15 cellular contexts compared by ENCODE assay signal in genomic region chrX:118513120-118513899, GRCh38. TPM values are rescaled to one million over a fixed set of nuclear protein-coding genes. Genes with fewer than 3 reads are reported as not detected.
A peak's percentile ranks its signal among the peaks of the same experiment; 100 is the strongest.
DNase-seq lines count a peak whose midpoint lies in the region; ATAC-seq, FAIRE-seq and TF ChIP-seq lines count a peak whose summit lies in the region.
"Had no signal": no experiment of that assay in that cellular context is flagged by ENCODE, and none has a peak within 500 bp of the region (broad histone marks: within the 10 kb centered on the region; RNA-seq: fewer than 3 reads in every experiment).

No MANE protein-coding gene starts in this region.

- no peak overlapping the region for H3K4me2 ChIP-seq in astrocyte (ENCODE audit: low read length)
- H3K4me2 ChIP-seq: PC-9 had no signal

- POLR2A ChIA-PET in naive thymus-derived CD8-positive, alpha-beta T cell (lab: Charles Lee): interaction anchor here (0.9 kb wide), 1 partner anchor 17 kb away, joined by 3 read pairs; no protein-coding TSS in a partner anchor

- H3K9me3 ChIP-seq in astrocyte (ENCODE audit: insufficient read depth, low read depth, low read length): no peaks in the 10 kb centered on the region

- peaks cover 63% of the 10 kb centered on the region for H3K4me1 Mint-ChIP-seq in stimulated activated naive CD8-positive, alpha-beta T cell treated with anti-CD3 and anti-CD28 coated beads, Interleukin-15, Interleukin-2, amounts not matched to agents 100 ng/mL and 50 ng/mL, for 24 hours (ENCODE audit: low read depth)
- H3K4me1 Mint-ChIP-seq in astrocyte (ENCODE audit: low read depth, unreplicated experiment): no peaks in the 10 kb centered on the region
- peaks cover 21 to 70% (median 64%) of the 10 kb centered on the region in 4 donors for H3K4me1 Mint-ChIP-seq in naive thymus-derived CD8-positive, alpha-beta T cell

- H3K36me3 ChIP-seq in astrocyte (ENCODE audit: insufficient read depth, low read length): no peaks in the 10 kb centered on the region

- no peak overlapping the region for H3K4me3 Mint-ChIP-seq in stimulated activated naive CD8-positive, alpha-beta T cell treated with anti-CD3 and anti-CD28 coated beads, Interleukin-15, Interleukin-2, amounts not matched to agents 100 ng/mL and 50 ng/mL, for 24 hours
- H3K4me3 Mint-ChIP-seq in astrocyte (ENCODE audit: unreplicated experiment): no peak overlapping the region
- peak overlapping the region in 8 of 10 donors; percentile 3 to 69 (median 38) for H3K4me3 Mint-ChIP-seq in naive thymus-derived CD8-positive, alpha-beta T cell

- no peak overlapping the region for H2AFZ ChIP-seq in astrocyte (ENCODE audit: low read depth, low read length)
- H2AFZ ChIP-seq: PC-9 had no signal

- DNase-seq in stimulated activated naive CD8-positive, alpha-beta T cell treated with anti-CD3 and anti-CD28 coated beads, Interleukin-15, Interleukin-2, amounts not matched to agents 100 U/mL and 50 U/mL, for 24 hours: no peak
- DNase-seq in astrocyte (ENCODE audit: low read depth) (no peak), T1000 (lab: John Stamatoyannopoulos, UW) (no peak), midbrain (lab: John Stamatoyannopoulos, UW) (no peak)
- no peak for DNase-seq in naive thymus-derived CD8-positive, alpha-beta T cell
- DNase-seq: mesenchymal stem cell, NCI-H1930, nucleus accumbens, PC-9 had no signal

- H3K79me2 ChIP-seq in astrocyte (ENCODE audit: insufficient read depth, low read length): no peaks in the 10 kb centered on the region

- no peak overlapping the region for H3K9ac ChIP-seq in astrocyte (ENCODE audit: low read length)
- H3K9ac ChIP-seq: BLaER1 treated with 17β-estradiol and CSF1 and Interleukin-3, amounts not matched to agents 10 nM and 100 nM had no signal

- H3K36me3 Mint-ChIP-seq in stimulated activated naive CD8-positive, alpha-beta T cell treated with anti-CD3 and anti-CD28 coated beads, Interleukin-15, Interleukin-2, amounts not matched to agents 100 ng/mL and 50 ng/mL, for 24 hours (ENCODE audit: low read depth): peaks cover 46% of the 10 kb centered on the region
- no peaks in the 10 kb centered on the region for H3K36me3 Mint-ChIP-seq in astrocyte (ENCODE audit: low read depth, unreplicated experiment)
- H3K36me3 Mint-ChIP-seq in naive thymus-derived CD8-positive, alpha-beta T cell: peaks cover 17 to 59% (median 21%) of the 10 kb centered on the region in 3 donors

- no peaks in the 10 kb centered on the region for H4K20me1 ChIP-seq in astrocyte (ENCODE audit: insufficient read depth, low read length)

- H3K27me3 Mint-ChIP-seq in stimulated activated naive CD8-positive, alpha-beta T cell treated with anti-CD3 and anti-CD28 coated beads, Interleukin-15, Interleukin-2, amounts not matched to agents 100 ng/mL and 50 ng/mL, for 24 hours: no peaks in the 10 kb centered on the region
- H3K27me3 Mint-ChIP-seq in astrocyte (ENCODE audit: low read depth, unreplicated experiment): no peaks in the 10 kb centered on the region
- no peaks in the 10 kb centered on the region for H3K27me3 Mint-ChIP-seq in naive thymus-derived CD8-positive, alpha-beta T cell

- ATAC-seq in stimulated activated naive CD8-positive, alpha-beta T cell treated with anti-CD3 and anti-CD28 coated beads, Interleukin-15, Interleukin-2, amounts not matched to agents 100 U/mL and 50 U/mL, for 24 hours: no peak
- ATAC-seq in naive thymus-derived CD8-positive, alpha-beta T cell: no peak
- ATAC-seq in HG03460 (IDR thresholded peaks at IDR 0.05; ENCODE audit: unreplicated experiment) (no peak), GM18870 (IDR thresholded peaks at IDR 0.05; ENCODE audit: unreplicated experiment) (no peak)

- H3K4me3 ChIP-seq in astrocyte (ENCODE audit: insufficient read depth, low read depth, low read length): no peak overlapping the region
- H3K4me3 ChIP-seq: BLaER1 treated with 17β-estradiol and CSF1 and Interleukin-3, amounts not matched to agents 10 nM and 100 nM; PC-9; skin epidermis had no signal

- TF ChIP-seq CTCF in astrocyte (IDR thresholded peaks at IDR 0.05; ENCODE audit: insufficient read depth, low read depth, low read length): no peak

- peak overlapping the region; percentile 40 for H3K27ac Mint-ChIP-seq in stimulated activated naive CD8-positive, alpha-beta T cell treated with anti-CD3 and anti-CD28 coated beads, Interleukin-15, Interleukin-2, amounts not matched to agents 100 ng/mL and 50 ng/mL, for 24 hours
- no peak overlapping the region for H3K27ac Mint-ChIP-seq in astrocyte (ENCODE audit: unreplicated experiment)
- peak overlapping the region; percentile 56 to 81 (median 74) for H3K27ac Mint-ChIP-seq in naive thymus-derived CD8-positive, alpha-beta T cell

- peak; percentile 5 for FAIRE-seq in astrocyte (lab: Jason Lieb, UNC)
- FAIRE-seq: GM12892 had no signal

- peaks cover 6% of the 10 kb centered on the region for H3K9me3 Mint-ChIP-seq in stimulated activated naive CD8-positive, alpha-beta T cell treated with anti-CD3 and anti-CD28 coated beads, Interleukin-15, Interleukin-2, amounts not matched to agents 100 ng/mL and 50 ng/mL, for 24 hours
- no peaks in the 10 kb centered on the region for H3K9me3 Mint-ChIP-seq in astrocyte (ENCODE audit: unreplicated experiment)
- H3K9me3 Mint-ChIP-seq in naive thymus-derived CD8-positive, alpha-beta T cell: peaks cover 0 to 4% (median 0%) of the 10 kb centered on the region in 9 donors

- H3K27ac ChIP-seq in astrocyte (ENCODE audit: low read depth, low read length): no peak overlapping the region
- H3K27ac ChIP-seq: PC-9, skin epidermis had no signal

- H3K4me1 ChIP-seq in astrocyte (ENCODE audit: insufficient read depth, low read length): no peaks in the 10 kb centered on the region

- H3K27me3 ChIP-seq in astrocyte (ENCODE audit: insufficient read depth, low read length): no peaks in the 10 kb centered on the region
- H3K27me3 ChIP-seq: BLaER1 treated with 17β-estradiol and CSF1 and Interleukin-3, amounts not matched to agents 10 nM and 100 nM had no signal

RNA-seq across cellular contexts. Expression of gene DOCK11, which starts 17.7 kb away (rescaled TPM):
- 4.7 and 5.3 TPM in 2 replicates for total RNA-seq in astrocyte
- total RNA-seq in naive thymus-derived CD8-positive, alpha-beta T cell: 100 to 1,000 TPM; 110 to 116 TPM
- 10 to 100 TPM; 20.9 to 26.6 (median 24.1) TPM for polyA plus RNA-seq in naive thymus-derived CD8-positive, alpha-beta T cell

Comparison
In these comparisons a context has a peak if more than half of its experiments do, and no peak if none do; other contexts are left out.
1. H3K4me3 Mint-ChIP-seq: peak in naive thymus-derived CD8-positive, alpha-beta T cell (8 of 10); none in stimulated activated naive CD8-positive, alpha-beta T cell treated with anti-CD3 and anti-CD28 coated beads, Interleukin-15, Interleukin-2, amounts not matched to agents 100 ng/mL and 50 ng/mL, for 24 hours (single experiment) and astrocyte (single experiment).
2. RNA of gene DOCK11, which starts 17.7 kb away (total RNA-seq): 110 to 116 TPM in naive thymus-derived CD8-positive, alpha-beta T cell; 4.7 to 5.3 TPM in astrocyte; every median in the first group is over 10 times any median in the second.